ENCODE assay signal across 2 cellular contexts in the genomic region with DNA sequence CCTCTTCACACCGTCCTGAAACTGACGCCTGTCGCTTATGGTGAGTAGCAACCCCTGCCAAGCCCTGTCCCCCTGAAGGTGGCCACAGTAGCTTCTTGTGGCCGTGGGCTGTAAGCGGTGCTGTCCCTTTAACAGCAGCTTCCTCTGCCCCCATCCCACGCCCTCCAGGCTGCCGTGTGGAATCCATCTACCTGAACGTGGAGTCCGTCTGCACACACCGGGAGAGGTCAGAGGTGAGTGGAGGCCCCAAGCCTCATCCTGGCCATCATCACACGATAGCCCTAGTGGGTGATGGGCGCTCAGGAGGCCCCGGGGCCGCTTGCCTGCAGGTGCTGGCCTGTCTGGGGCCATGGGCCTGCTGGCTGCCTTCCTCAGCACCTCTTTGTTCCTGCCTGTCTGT.
TF ChIP-seq lines count a peak whose summit lies in the region.

No MANE protein-coding gene starts in this region.

TF ChIP-seq in SK-N-SH, 30 proteins besides CTCF, POLR2A, EP300 and RAD21 (continued from another document):
- no peak for TF ChIP-seq TEAD4 (IDR thresholded peaks at IDR 0.05; ENCODE audit: borderline replicate concordance, insufficient read depth)
- TF ChIP-seq SMC3 (IDR thresholded peaks at IDR 0.05; ENCODE audit: low read depth, low read length) = no peak
- no peak for TF ChIP-seq ELF1 (IDR thresholded peaks at IDR 0.05)
- TF ChIP-seq CHD2 (IDR thresholded peaks at IDR 0.05; ENCODE audit: low read length, partially characterized antibody) = no peak
- TF ChIP-seq RCOR1 (IDR thresholded peaks at IDR 0.05; ENCODE audit: low read length) = no peak
- TF ChIP-seq MXI1 (IDR thresholded peaks at IDR 0.05; ENCODE audit: low read depth, low read length) = no peak
- TF ChIP-seq NFIC (IDR thresholded peaks at IDR 0.05; ENCODE audit: borderline replicate concordance) = no peak
- TF ChIP-seq, protein P1, sequence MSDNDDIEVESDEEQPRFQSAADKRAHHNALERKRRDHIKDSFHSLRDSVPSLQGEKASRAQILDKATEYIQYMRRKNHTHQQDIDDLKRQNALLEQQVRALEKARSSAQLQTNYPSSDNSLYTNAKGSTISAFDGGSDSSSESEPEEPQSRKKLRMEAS (IDR thresholded peaks at IDR 0.05; ENCODE audit: low read depth) = no peak
- TF ChIP-seq FOXJ3 (CRISPR knock-in tag; IDR thresholded peaks at IDR 0.05) = no peak
- TF ChIP-seq GABPA (IDR thresholded peaks at IDR 0.05; ENCODE audit: low read depth) = no peak
- TF ChIP-seq TAF1 (IDR thresholded peaks at IDR 0.05; ENCODE audit: borderline replicate concordance, low read depth, low read length) = no peak
- no peak for TF ChIP-seq MEF2A (IDR thresholded peaks at IDR 0.05; ENCODE audit: borderline replicate concordance, low read depth)
- TF ChIP-seq, protein P2, sequence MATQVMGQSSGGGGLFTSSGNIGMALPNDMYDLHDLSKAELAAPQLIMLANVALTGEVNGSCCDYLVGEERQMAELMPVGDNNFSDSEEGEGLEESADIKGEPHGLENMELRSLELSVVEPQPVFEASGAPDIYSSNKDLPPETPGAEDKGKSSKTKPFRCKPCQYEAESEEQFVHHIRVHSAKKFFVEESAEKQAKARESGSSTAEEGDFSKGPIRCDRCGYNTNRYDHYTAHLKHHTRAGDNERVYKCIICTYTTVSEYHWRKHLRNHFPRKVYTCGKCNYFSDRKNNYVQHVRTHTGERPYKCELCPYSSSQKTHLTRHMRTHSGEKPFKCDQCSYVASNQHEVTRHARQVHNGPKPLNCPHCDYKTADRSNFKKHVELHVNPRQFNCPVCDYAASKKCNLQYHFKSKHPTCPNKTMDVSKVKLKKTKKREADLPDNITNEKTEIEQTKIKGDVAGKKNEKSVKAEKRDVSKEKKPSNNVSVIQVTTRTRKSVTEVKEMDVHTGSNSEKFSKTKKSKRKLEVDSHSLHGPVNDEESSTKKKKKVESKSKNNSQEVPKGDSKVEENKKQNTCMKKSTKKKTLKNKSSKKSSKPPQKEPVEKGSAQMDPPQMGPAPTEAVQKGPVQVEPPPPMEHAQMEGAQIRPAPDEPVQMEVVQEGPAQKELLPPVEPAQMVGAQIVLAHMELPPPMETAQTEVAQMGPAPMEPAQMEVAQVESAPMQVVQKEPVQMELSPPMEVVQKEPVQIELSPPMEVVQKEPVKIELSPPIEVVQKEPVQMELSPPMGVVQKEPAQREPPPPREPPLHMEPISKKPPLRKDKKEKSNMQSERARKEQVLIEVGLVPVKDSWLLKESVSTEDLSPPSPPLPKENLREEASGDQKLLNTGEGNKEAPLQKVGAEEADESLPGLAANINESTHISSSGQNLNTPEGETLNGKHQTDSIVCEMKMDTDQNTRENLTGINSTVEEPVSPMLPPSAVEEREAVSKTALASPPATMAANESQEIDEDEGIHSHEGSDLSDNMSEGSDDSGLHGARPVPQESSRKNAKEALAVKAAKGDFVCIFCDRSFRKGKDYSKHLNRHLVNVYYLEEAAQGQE (IDR thresholded peaks at IDR 0.05; ENCODE audit: low read depth, low read length) = no peak

TF ChIP-seq in SK-N-SH treated with all-trans-retinoic acid at 6 μM for 48 hours, 23 proteins besides CTCF, POLR2A, EP300 and RAD21 (continued from another document):
- TF ChIP-seq, protein P3, sequence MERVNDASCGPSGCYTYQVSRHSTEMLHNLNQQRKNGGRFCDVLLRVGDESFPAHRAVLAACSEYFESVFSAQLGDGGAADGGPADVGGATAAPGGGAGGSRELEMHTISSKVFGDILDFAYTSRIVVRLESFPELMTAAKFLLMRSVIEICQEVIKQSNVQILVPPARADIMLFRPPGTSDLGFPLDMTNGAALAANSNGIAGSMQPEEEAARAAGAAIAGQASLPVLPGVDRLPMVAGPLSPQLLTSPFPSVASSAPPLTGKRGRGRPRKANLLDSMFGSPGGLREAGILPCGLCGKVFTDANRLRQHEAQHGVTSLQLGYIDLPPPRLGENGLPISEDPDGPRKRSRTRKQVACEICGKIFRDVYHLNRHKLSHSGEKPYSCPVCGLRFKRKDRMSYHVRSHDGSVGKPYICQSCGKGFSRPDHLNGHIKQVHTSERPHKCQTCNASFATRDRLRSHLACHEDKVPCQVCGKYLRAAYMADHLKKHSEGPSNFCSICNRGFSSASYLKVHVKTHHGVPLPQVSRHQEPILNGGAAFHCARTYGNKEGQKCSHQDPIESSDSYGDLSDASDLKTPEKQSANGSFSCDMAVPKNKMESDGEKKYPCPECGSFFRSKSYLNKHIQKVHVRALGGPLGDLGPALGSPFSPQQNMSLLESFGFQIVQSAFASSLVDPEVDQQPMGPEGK (CRISPR knock-in tag; IDR thresholded peaks at IDR 0.05; ENCODE audit: borderline replicate concordance) = no peak
- TF ChIP-seq PPARA (CRISPR knock-in tag; IDR thresholded peaks at IDR 0.05; ENCODE audit: borderline replicate concordance) = no peak
- TF ChIP-seq, protein P4, sequence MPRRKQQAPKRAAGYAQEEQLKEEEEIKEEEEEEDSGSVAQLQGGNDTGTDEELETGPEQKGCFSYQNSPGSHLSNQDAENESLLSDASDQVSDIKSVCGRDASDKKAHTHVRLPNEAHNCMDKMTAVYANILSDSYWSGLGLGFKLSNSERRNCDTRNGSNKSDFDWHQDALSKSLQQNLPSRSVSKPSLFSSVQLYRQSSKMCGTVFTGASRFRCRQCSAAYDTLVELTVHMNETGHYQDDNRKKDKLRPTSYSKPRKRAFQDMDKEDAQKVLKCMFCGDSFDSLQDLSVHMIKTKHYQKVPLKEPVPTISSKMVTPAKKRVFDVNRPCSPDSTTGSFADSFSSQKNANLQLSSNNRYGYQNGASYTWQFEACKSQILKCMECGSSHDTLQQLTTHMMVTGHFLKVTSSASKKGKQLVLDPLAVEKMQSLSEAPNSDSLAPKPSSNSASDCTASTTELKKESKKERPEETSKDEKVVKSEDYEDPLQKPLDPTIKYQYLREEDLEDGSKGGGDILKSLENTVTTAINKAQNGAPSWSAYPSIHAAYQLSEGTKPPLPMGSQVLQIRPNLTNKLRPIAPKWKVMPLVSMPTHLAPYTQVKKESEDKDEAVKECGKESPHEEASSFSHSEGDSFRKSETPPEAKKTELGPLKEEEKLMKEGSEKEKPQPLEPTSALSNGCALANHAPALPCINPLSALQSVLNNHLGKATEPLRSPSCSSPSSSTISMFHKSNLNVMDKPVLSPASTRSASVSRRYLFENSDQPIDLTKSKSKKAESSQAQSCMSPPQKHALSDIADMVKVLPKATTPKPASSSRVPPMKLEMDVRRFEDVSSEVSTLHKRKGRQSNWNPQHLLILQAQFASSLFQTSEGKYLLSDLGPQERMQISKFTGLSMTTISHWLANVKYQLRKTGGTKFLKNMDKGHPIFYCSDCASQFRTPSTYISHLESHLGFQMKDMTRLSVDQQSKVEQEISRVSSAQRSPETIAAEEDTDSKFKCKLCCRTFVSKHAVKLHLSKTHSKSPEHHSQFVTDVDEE (CRISPR knock-in tag; IDR thresholded peaks at IDR 0.05) = no peak
- TF ChIP-seq GLIS3 (CRISPR knock-in tag; IDR thresholded peaks at IDR 0.05) = no peak
- no peak for TF ChIP-seq ISL1 (CRISPR knock-in tag; IDR thresholded peaks at IDR 0.05)
- no peak for TF ChIP-seq ZNF70 (CRISPR knock-in tag; IDR thresholded peaks at IDR 0.05)
- TF ChIP-seq ZC3H10 (CRISPR knock-in tag; IDR thresholded peaks at IDR 0.05) = no peak
- no peak for TF ChIP-seq ZFP3 (CRISPR knock-in tag; IDR thresholded peaks at IDR 0.05)
